In genomic region chr18:56200381-56200831, GRCh38 we compare ENCODE assay signal across 16 cellular contexts.
DNase-seq lines count a peak whose midpoint lies in the region; ATAC-seq and TF ChIP-seq lines count a peak whose summit lies in the region.
"Had no signal": no experiment of that assay in that cellular context is flagged by ENCODE, and none has a peak within 500 bp of the region (broad histone marks: within the 10 kb centered on the region; RNA-seq: fewer than 3 reads in every experiment).

No MANE protein-coding gene starts in this region.

- H3K9me3 ChIP-seq in heart left ventricle (peaks cover 0 to 24% (median 8%) of the 10 kb centered on the region in 12 donors), upper lobe of left lung (peaks cover 0 to 9% (median 4%) of the 10 kb centered on the region in 4 donors), BE2C (no peaks in the 10 kb centered on the region)

- peaks cover 10% of the 10 kb centered on the region for H3K9me3 Mint-ChIP-seq in activated CD4-positive, alpha-beta memory T cell treated with anti-CD3 and anti-CD28 coated beads for 36 hours

- in situ Hi-C loops in astrocyte of the spinal cord (cut with HindIII; ENCODE audit: low sequenced_read_pairs), result no loop called here

- CTCF ChIA-PET in activated CD4-positive, alpha-beta memory T cell treated with anti-CD3 and anti-CD28 coated beads for 36 hours (lab: Charles Lee), result no interaction called here

- no peak overlapping the region for H3K4me3 Mint-ChIP-seq in activated CD4-positive, alpha-beta memory T cell treated with anti-CD3 and anti-CD28 coated beads for 36 hours
- H3K4me3 Mint-ChIP-seq: activated naive CD8-positive, alpha-beta T cell treated with anti-CD3 and anti-CD28 coated beads for 36 hours; stimulated activated naive CD8-positive, alpha-beta T cell treated with anti-CD3 and anti-CD28 coated beads, Interleukin-15, Interleukin-2, amounts not matched to agents 100 ng/mL and 50 ng/mL, for 24 hours; T-helper 1 cell treated with Interleukin-12 subunit alpha and Interleukin-12 subunit beta and Interleukin-4 antibody, amounts not matched to agents 30 μg/mL and 1 μg/mL, for 36 hours had no signal

- H3K27me3 Mint-ChIP-seq in activated CD4-positive, alpha-beta memory T cell treated with anti-CD3 and anti-CD28 coated beads for 36 hours, result no peaks in the 10 kb centered on the region
- H3K27me3 Mint-ChIP-seq: activated naive CD8-positive, alpha-beta T cell treated with anti-CD3 and anti-CD28 coated beads for 36 hours; stimulated activated naive CD8-positive, alpha-beta T cell treated with anti-CD3 and anti-CD28 coated beads, Interleukin-15, Interleukin-2, amounts not matched to agents 100 ng/mL and 50 ng/mL, for 24 hours had no signal

- no peaks in the 10 kb centered on the region for H3K36me3 Mint-ChIP-seq in activated CD4-positive, alpha-beta memory T cell treated with anti-CD3 and anti-CD28 coated beads for 36 hours
- H3K36me3 Mint-ChIP-seq: activated naive CD8-positive, alpha-beta T cell treated with anti-CD3 and anti-CD28 coated beads for 36 hours had no signal

- ATAC-seq in heart left ventricle, result peak in 2 of 4 donors; percentile 36 to 56
- no peak for ATAC-seq in Right ventricle myocardium superior (ENCODE audit: poor library complexity)
- peak; percentile 15 to 61 for ATAC-seq in upper lobe of left lung (ENCODE audit: low FRiP score in 2 of 2)

- DNase-seq in heart left ventricle (no peak), Right ventricle myocardium superior (no peak), astrocyte of the spinal cord (ENCODE audit: low read depth, low spot score) (peak; percentile 68), iris pigment epithelial cell (ENCODE audit: low read depth) (peak; percentile 75), upper lobe of left lung (no peak), BE2C (no peak), NCI-H2107 (lab: John Stamatoyannopoulos, UW) (no peak)
- DNase-seq in activated CD4-positive, alpha-beta memory T cell treated with anti-CD3 and anti-CD28 coated beads for 36 hours, result no peak
- DNase-seq: ACHN; activated naive CD8-positive, alpha-beta T cell treated with anti-CD3 and anti-CD28 coated beads for 36 hours; effector CD8-positive, alpha-beta T cell; NCI-H1694; nucleus accumbens; stimulated activated CD4-positive, alpha-beta T cell treated with anti-CD3 and anti-CD28 coated beads, Interleukin-4, amount 100 ng/mL, for 1 hour had no signal

- H3K4me3 ChIP-seq in heart left ventricle (no peak overlapping the region), astrocyte of the spinal cord (ENCODE audit: low read depth, low read length) (no peak overlapping the region), upper lobe of left lung (no peak overlapping the region), BE2C (ENCODE audit: low read depth, low read length) (no peak overlapping the region)

- TF ChIP-seq POLR2A in heart left ventricle (IDR thresholded peaks at IDR 0.05), result no peak
- no peak for TF ChIP-seq POLR2A in upper lobe of left lung (IDR thresholded peaks at IDR 0.05)

- H3K36me3 ChIP-seq in heart left ventricle (no peaks in the 10 kb centered on the region), upper lobe of left lung (no peaks in the 10 kb centered on the region), BE2C (no peaks in the 10 kb centered on the region)

- H3K4me1 ChIP-seq in heart left ventricle (peaks cover 0 to 55% (median 26%) of the 10 kb centered on the region in 12 donors), upper lobe of left lung (no peaks in the 10 kb centered on the region), BE2C (no peaks in the 10 kb centered on the region)

- no peak overlapping the region for H3K27ac Mint-ChIP-seq in activated CD4-positive, alpha-beta memory T cell treated with anti-CD3 and anti-CD28 coated beads for 36 hours
- H3K27ac Mint-ChIP-seq: activated naive CD8-positive, alpha-beta T cell treated with anti-CD3 and anti-CD28 coated beads for 36 hours; stimulated activated naive CD8-positive, alpha-beta T cell treated with anti-CD3 and anti-CD28 coated beads, Interleukin-15, Interleukin-2, amounts not matched to agents 100 ng/mL and 50 ng/mL, for 24 hours; T-helper 1 cell treated with Interleukin-12 subunit alpha and Interleukin-12 subunit beta and Interleukin-4 antibody, amounts not matched to agents 30 μg/mL and 1 μg/mL, for 36 hours had no signal

- TF ChIP-seq CTCF in heart left ventricle (IDR thresholded peaks at IDR 0.05) (no peak), astrocyte of the spinal cord (IDR thresholded peaks at IDR 0.05; ENCODE audit: low read depth, low read length) (no peak), upper lobe of left lung (IDR thresholded peaks at IDR 0.05) (no peak), BE2C (IDR thresholded peaks at IDR 0.05; ENCODE audit: low read depth, low read length) (no peak)

- POLR2A ChIA-PET in activated CD4-positive, alpha-beta memory T cell treated with anti-CD3 and anti-CD28 coated beads for 36 hours (lab: Charles Lee), result no interaction called here

- TF ChIP-seq EP300 in upper lobe of left lung (IDR thresholded peaks at IDR 0.05), result no peak

- intact Hi-C loops in heart left ventricle (cut with DNase I), result loop anchor here in 1 of 10 donors (5.0 to 10.0 kb wide), 2 partner anchors 38 to 244 kb away; no protein-coding TSS in a partner anchor
- intact Hi-C loops in Right ventricle myocardium superior (cut with DNase I), result no loop called here
- intact Hi-C loops in activated CD4-positive, alpha-beta memory T cell treated with anti-CD3 and anti-CD28 coated beads for 36 hours (cut with micrococcal nuclease), result no loop called here

- H3K27ac ChIP-seq in heart left ventricle, result peak overlapping the region; percentile 8 to 80 (median 58)
- H3K27ac ChIP-seq in upper lobe of left lung, result peak overlapping the region in 2 of 4 donors; percentile 4 to 63

- WGBS in heart left ventricle, 4 donors, result 56 to 68% (median 61%) methylated on average over 1 of the region's 1 CpG
- WGBS in upper lobe of left lung, 2 donors, result 61 to 82% methylated on average over 1 of the region's 1 CpG

- no peaks in the 10 kb centered on the region for H3K4me1 Mint-ChIP-seq in activated CD4-positive, alpha-beta memory T cell treated with anti-CD3 and anti-CD28 coated beads for 36 hours (ENCODE audit: low read depth)
- H3K4me1 Mint-ChIP-seq: activated naive CD8-positive, alpha-beta T cell treated with anti-CD3 and anti-CD28 coated beads for 36 hours had no signal

- H3K27me3 ChIP-seq in heart left ventricle (no peaks in the 10 kb centered on the region), upper lobe of left lung (no peaks in the 10 kb centered on the region), BE2C (no peaks in the 10 kb centered on the region)

Comparison
In these comparisons a context has a peak if more than half of its experiments do, and no peak if none do; other contexts are left out.
1. DNase-seq: peak in astrocyte of the spinal cord (single experiment) and iris pigment epithelial cell (single experiment); none in heart left ventricle (0 of 5), Right ventricle myocardium superior (single experiment), upper lobe of left lung (0 of 2), BE2C (single experiment), activated CD4-positive, alpha-beta memory T cell treated with anti-CD3 and anti-CD28 coated beads for 36 hours (single experiment) and NCI-H2107 (single experiment).